1 cellular context compared by ENCODE assay signal in genomic region chr14:99590746-99591555, GRCh38.
TF ChIP-seq lines count a peak whose summit lies in the region.

No MANE protein-coding gene starts in this region.

TF ChIP-seq in endothelial cell of umbilical vein, 7 proteins besides CTCF, POLR2A, EP300 and RAD21:
- TF ChIP-seq POLR2AphosphoS5 (IDR thresholded peaks at IDR 0.05; ENCODE audit: insufficient read depth, low read depth, low read length) (peak; percentile 53), FOS (IDR thresholded peaks at IDR 0.05; ENCODE audit: borderline replicate concordance, insufficient read depth, low read length) (peak; percentile 83), JUN (IDR thresholded peaks at IDR 0.05; ENCODE audit: borderline replicate concordance, insufficient read depth, insufficient read length, low read depth) (peak; percentile 82), MAX (IDR thresholded peaks at IDR 0.05; ENCODE audit: insufficient read depth, insufficient read length) (no peak)
